8 cellular contexts compared by ENCODE assay signal in genomic region chr12:71636704-71637115, GRCh38. TPM values are rescaled to one million over a fixed set of nuclear protein-coding genes. Genes with fewer than 3 reads are reported as not detected.
DNase-seq lines count a peak whose midpoint lies in the region; ATAC-seq, FAIRE-seq and TF ChIP-seq lines count a peak whose summit lies in the region.

No MANE protein-coding gene starts in this region.

- no peak overlapping the region for H4K91ac ChIP-seq in H1 (replicated peaks; ENCODE audit: insufficient read length, low read length)

- H3K27ac ChIP-seq in DND-41 (ENCODE audit: low read length) = no peak overlapping the region
- no peak overlapping the region for H3K27ac ChIP-seq in SJCRH30
- H3K27ac ChIP-seq in H1 (ENCODE audit: low read depth, low read length) = no peak overlapping the region

- TF ChIP-seq CTCF in DND-41 (IDR thresholded peaks at IDR 0.05; ENCODE audit: borderline replicate concordance, extremely low read depth, low read length, poor library complexity, severe bottlenecking) (peak; percentile 77), H1 (IDR thresholded peaks at IDR 0.05; ENCODE audit: control extremely low read depth in 1 of 3, insufficient read depth in 1 of 3, low read depth in 1 of 3, low read length in 3 of 3) (peak in 2 of 3 experiments; percentile 62 to 78; a peak in 2 of 4 replicates)

- H2BK120ac ChIP-seq in H1 (replicated peaks; ENCODE audit: low read depth, low read length) = no peak overlapping the region

- no peak overlapping the region for H3K23ac ChIP-seq in H1 (ENCODE audit: insufficient read length)

- H3K4me3 ChIP-seq in DND-41 (ENCODE audit: low read depth in 1 of 2, low read length in 2 of 2) (no peak overlapping the region), SJCRH30 (no peak overlapping the region), H1 (ENCODE audit: extremely low read depth in 1 of 4, insufficient read depth in 2 of 4, low read depth in 3 of 4, low read length in 4 of 4) (no peak overlapping the region)

- no peak overlapping the region for H3K14ac ChIP-seq in H1 (ENCODE audit: insufficient read length)

- DNase-seq in DND-41 (no peak), NCI-H1092 (lab: John Stamatoyannopoulos, UW) (peak; percentile 36), SJCRH30 (peak; percentile 23 to 76), H1 (ENCODE audit: low read depth in 1 of 2, low spot score in 2 of 2) (no peak), myocyte (ENCODE audit: low read depth) (peak; percentile 62)
- DNase-seq in stimulated activated CD4-positive, alpha-beta T cell treated with anti-CD3 and anti-CD28 coated beads, Interleukin-4, amount 100 ng/mL, for 4 hours = no peak
- no peak for DNase-seq in activated CD8-positive, alpha-beta memory T cell treated with anti-CD3 and anti-CD28 coated beads, Interleukin-2, amount 50 U/mL, for 48 hours

- no peak overlapping the region for H4K8ac ChIP-seq in H1 (ENCODE audit: extremely low read depth, insufficient read depth, low read length)

- H2AFZ ChIP-seq in DND-41 (ENCODE audit: low read depth, low read length) (no peak overlapping the region), H1 (ENCODE audit: low read length) (no peak overlapping the region)

- TF ChIP-seq POLR2A in H1 (IDR thresholded peaks at IDR 0.05; ENCODE audit: control extremely low read depth in 1 of 2, low read depth in 2 of 2, low read length in 2 of 2) = no peak

- TF ChIP-seq EP300 in H1 (IDR thresholded peaks at IDR 0.05; ENCODE audit: borderline replicate concordance in 1 of 2, low read depth in 2 of 2, low read length in 2 of 2) = no peak

- H3K9me3 ChIP-seq in DND-41 (ENCODE audit: insufficient read depth, low read length, severe bottlenecking) = no peaks in the 10 kb centered on the region
- H3K9me3 ChIP-seq in SJCRH30 (replicated peaks) = no peaks in the 10 kb centered on the region
- no peaks in the 10 kb centered on the region for H3K9me3 ChIP-seq in H1 (ENCODE audit: insufficient read depth in 2 of 2, low read depth in 1 of 2, low read length in 1 of 2)

- no peak overlapping the region for H2BK5ac ChIP-seq in H1 (ENCODE audit: low read depth, low read length)

- H3K23me2 ChIP-seq in H1 (ENCODE audit: low read depth, low read length) = no peaks in the 10 kb centered on the region

- H3K4me1 ChIP-seq in DND-41 (ENCODE audit: insufficient read depth, low read length) = no peaks in the 10 kb centered on the region
- H3K4me1 ChIP-seq in SJCRH30 = no peaks in the 10 kb centered on the region
- no peaks in the 10 kb centered on the region for H3K4me1 ChIP-seq in H1 (replicated peaks in 1 of 4; ENCODE audit: control insufficient read depth in 3 of 4, insufficient read depth in 4 of 4, low read length in 3 of 4)

- TF ChIP-seq RAD21 in H1 (IDR thresholded peaks at IDR 0.05 in 1 of 2, conservative IDR thresholded peaks at IDR 0.05 in 1 of 2; ENCODE audit: low read depth in 2 of 2, low read length in 2 of 2) = peak; percentile 70 to 71

- no peak overlapping the region for H2BK20ac ChIP-seq in H1 (ENCODE audit: low read length)

- no peak overlapping the region for H3K4ac ChIP-seq in H1 (replicated peaks; ENCODE audit: insufficient read length, low read depth, low read length)

- H3K79me2 ChIP-seq in DND-41 (ENCODE audit: insufficient read depth, low read length) (no peaks in the 10 kb centered on the region; the same call in 1 of the 2 replicates), H1 (ENCODE audit: control insufficient read depth in 1 of 2, insufficient read depth in 2 of 2, low read length in 2 of 2) (no peaks in the 10 kb centered on the region)

- WGBS in H1 (ENCODE audit: extremely low coverage in 1 of 2, insufficient coverage in 1 of 2, insufficient read length in 1 of 2, insufficient replicate concordance in 2 of 2, low coverage in 1 of 2, low lambda C conversion rate in 2 of 2, missing lambda C conversion rate in 1 of 2), 2 experiments = 72% methylated on average over 3 of the region's 3 CpGs; no CpG with 5 or more reads in 1 of the 2 experiments

- peak; percentile 82 for FAIRE-seq in H1 (lab: Jason Lieb, UNC)

- no peak overlapping the region for H2BK15ac ChIP-seq in H1 (ENCODE audit: low read length)

- H3K27me3 ChIP-seq in DND-41 (ENCODE audit: insufficient read depth, low read length, poor library complexity) (no peaks in the 10 kb centered on the region), SJCRH30 (no peaks in the 10 kb centered on the region), H1 (replicated peaks in 1 of 4; ENCODE audit: control insufficient read depth in 3 of 4, extremely low read depth in 1 of 4, insufficient read depth in 3 of 4, low read length in 3 of 4) (no peaks in the 10 kb centered on the region)

- H3K4me2 ChIP-seq in DND-41 (ENCODE audit: insufficient read depth, low read length) (no peak overlapping the region), H1 (ENCODE audit: insufficient read depth in 1 of 2, low read depth in 2 of 2, low read length in 2 of 2) (no peak overlapping the region)

- H3K79me1 ChIP-seq in H1 (ENCODE audit: low read depth, low read length) = no peaks in the 10 kb centered on the region

- POLR2A ChIA-PET in H1 (lab: Charles Lee; ENCODE audit: partially characterized antibody) = interaction anchor here (1.0 to 1.2 kb wide), 3 partner anchors 9 to 113 kb away, joined by 3 read pairs; no protein-coding TSS in a partner anchor

- CTCF ChIA-PET in H1 (lab: Charles Lee; ENCODE audit: partially characterized antibody) = interaction anchor here (0.6 to 3.1 kb wide), 27 partner anchors 9 to 499 kb away, joined by 3 to 24 read pairs (median 4); partner anchors contain the start of gene TMEM19

- H2AK5ac ChIP-seq in H1 (ENCODE audit: low read depth, low read length) = no peak overlapping the region

- no peak overlapping the region for H4K5ac ChIP-seq in H1 (ENCODE audit: insufficient read length, low read depth, low read length)

- H2BK12ac ChIP-seq in H1 (ENCODE audit: low read depth, low read length) = no peak overlapping the region

- H4K20me1 ChIP-seq in DND-41 (ENCODE audit: insufficient read depth, low read length) (peaks cover 3% of the 10 kb centered on the region; the same call in 1 of the 2 replicates), H1 (replicated peaks in 1 of 2; ENCODE audit: control insufficient read depth in 1 of 2, insufficient read depth in 2 of 2, low read length in 2 of 2) (peaks cover 0 to 3% of the 10 kb centered on the region in 2 experiments)

- no peak overlapping the region for H3K56ac ChIP-seq in H1 (replicated peaks; ENCODE audit: insufficient read length, low read depth, low read length)

- H3K9ac ChIP-seq in DND-41 (ENCODE audit: low read depth, low read length) (no peak overlapping the region), H1 (replicated peaks in 1 of 4; ENCODE audit: extremely low read depth in 1 of 4, low read depth in 3 of 4, low read length in 3 of 4) (no peak overlapping the region)

- H3K36me3 ChIP-seq in DND-41 (ENCODE audit: insufficient read depth, low read length) (peaks cover 87% of the 10 kb centered on the region), SJCRH30 (peaks cover 80% of the 10 kb centered on the region), H1 (ENCODE audit: control insufficient read depth in 2 of 4, insufficient read depth in 4 of 4, low read length in 3 of 4) (peaks cover 6 to 61% (median 46%) of the 10 kb centered on the region in 4 experiments)

- ATAC-seq in DND-41 (ENCODE audit: insufficient read depth, low read depth) (peak; percentile 75), GM21619 (IDR thresholded peaks at IDR 0.05; ENCODE audit: unreplicated experiment) (peak; percentile 49)

- H3K18ac ChIP-seq in H1 (ENCODE audit: extremely low read depth, low read length) = no peak overlapping the region

TF ChIP-seq in H1, 55 proteins besides CTCF, POLR2A, EP300 and RAD21 (continues in another document):
- TF ChIP-seq BRCA1 (IDR thresholded peaks at IDR 0.05; ENCODE audit: low read depth, low read length) = no peak

RNA-seq across cellular contexts. Expression of gene ZFC3H1, which starts 26.9 kb away (rescaled TPM):
- 15.4 and 24.5 TPM in 2 replicates for total RNA-seq in SJCRH30 (2014; rRNA removed; shearing (Covaris generic))
- 29.7 and 32.4 TPM in 2 replicates for total RNA-seq in H1 (2021; fragmentation: NEBNext Ultra II Directional; extraction: Animal tissue kit (Norgen Biotek cat#: 25700))
- polyA plus RNA-seq in H1 (2011; rRNA removed) = 11.5 and 20.0 TPM in 2 replicates
- 19.2 TPM for polyA plus RNA-seq in H1 (2011; cell fraction: cytosol; rRNA removed)
- polyA plus RNA-seq in H1 (2011; cell fraction: nucleus; rRNA removed) = 17.2 TPM
- 8.5 to 27.7 TPM (median 12.1 TPM) in 4 replicates for polyA plus RNA-seq in H1 (2012, experiment 1 of 2)
- polyA plus RNA-seq in H1 (2012, experiment 2 of 2) = 1.4 TPM
- 27.1 TPM for polyA plus RNA-seq in H1 (2013, experiment 1 of 2)
- 25.3 TPM for polyA plus RNA-seq in H1 (2013, experiment 2 of 2)
- 16.9 and 21.8 TPM in 2 replicates for polyA minus RNA-seq in H1 (2011; rRNA and poly(A)+ RNA removed)
- polyA minus RNA-seq in H1 (2011; cell fraction: cytosol; rRNA and poly(A)+ RNA removed) = 10.3 TPM
- polyA minus RNA-seq in H1 (2011; cell fraction: nucleus; rRNA and poly(A)+ RNA removed) = 68.2 TPM
- total RNA-seq in myocyte = 16.7 and 24.9 TPM in 2 replicates
- 17.0 TPM for polyA plus RNA-seq in myocyte (2012)

RNA-seq across cellular contexts. Expression of gene THAP2, which starts 27.4 kb away (rescaled TPM):
- 5.6 and 7.2 TPM in 2 replicates for total RNA-seq in SJCRH30 (2014; rRNA removed; shearing (Covaris generic))
- total RNA-seq in H1 (2021; fragmentation: NEBNext Ultra II Directional; extraction: Animal tissue kit (Norgen Biotek cat#: 25700)) = 5.3 and 6.8 TPM in 2 replicates
- 1.2 and 1.8 TPM in 2 replicates for polyA plus RNA-seq in H1 (2011; rRNA removed)
- 2.6 TPM for polyA plus RNA-seq in H1 (2011; cell fraction: cytosol; rRNA removed)
- 1.3 TPM for polyA plus RNA-seq in H1 (2011; cell fraction: nucleus; rRNA removed)
- polyA plus RNA-seq in H1 (2012, experiment 1 of 2) = 1.7 to 8.3 TPM (median 1.9 TPM) in 4 replicates
- 1.2 TPM for polyA plus RNA-seq in H1 (2012, experiment 2 of 2)
- polyA plus RNA-seq in H1 (2013, experiment 1 of 2) = 5.3 TPM
- polyA plus RNA-seq in H1 (2013, experiment 2 of 2) = 6.1 TPM
- 2.3 and 3.2 TPM in 2 replicates for polyA minus RNA-seq in H1 (2011; rRNA and poly(A)+ RNA removed)
- 0.88 TPM for polyA minus RNA-seq in H1 (2011; cell fraction: cytosol; rRNA and poly(A)+ RNA removed)
- polyA minus RNA-seq in H1 (2011; cell fraction: nucleus; rRNA and poly(A)+ RNA removed) = 7.4 TPM
- total RNA-seq in myocyte = 10.6 and 11.8 TPM in 2 replicates
- polyA plus RNA-seq in myocyte (2012) = 3.8 TPM

RNA-seq across cellular contexts. Expression of gene TMEM19, which starts 49.2 kb away (rescaled TPM):
- total RNA-seq in SJCRH30 (2014; rRNA removed; shearing (Covaris generic)) = 31.8 and 34.6 TPM in 2 replicates
- 12.6 and 14.7 TPM in 2 replicates for total RNA-seq in H1 (2021; fragmentation: NEBNext Ultra II Directional; extraction: Animal tissue kit (Norgen Biotek cat#: 25700))
- polyA plus RNA-seq in H1 (2011; rRNA removed) = 8.6 and 19.1 TPM in 2 replicates
- 9.5 TPM for polyA plus RNA-seq in H1 (2011; cell fraction: cytosol; rRNA removed)
- polyA plus RNA-seq in H1 (2011; cell fraction: nucleus; rRNA removed) = 3.1 TPM
- 10.6 to 16.8 TPM (median 14.3 TPM) in 4 replicates for polyA plus RNA-seq in H1 (2012, experiment 1 of 2)
- 5.6 TPM for polyA plus RNA-seq in H1 (2012, experiment 2 of 2)
- 10.2 TPM for polyA plus RNA-seq in H1 (2013, experiment 1 of 2)
- 10.9 TPM for polyA plus RNA-seq in H1 (2013, experiment 2 of 2)
- polyA minus RNA-seq in H1 (2011; rRNA and poly(A)+ RNA removed) = 18.1 and 18.9 TPM in 2 replicates
- polyA minus RNA-seq in H1 (2011; cell fraction: cytosol; rRNA and poly(A)+ RNA removed) = 9.2 TPM
- 17.4 TPM for polyA minus RNA-seq in H1 (2011; cell fraction: nucleus; rRNA and poly(A)+ RNA removed)
- total RNA-seq in myocyte = 44.0 and 55.0 TPM in 2 replicates
- 25.9 TPM for polyA plus RNA-seq in myocyte (2012)

Comparison
In these comparisons a context has a peak if more than half of its experiments do, and no peak if none do; other contexts are left out.
1. DNase-seq: peak in NCI-H1092 (single experiment), SJCRH30 (2 of 2) and myocyte (single experiment); none in DND-41 (single experiment), H1 (0 of 2), stimulated activated CD4-positive, alpha-beta T cell treated with anti-CD3 and anti-CD28 coated beads, Interleukin-4, amount 100 ng/mL, for 4 hours (0 of 2) and activated CD8-positive, alpha-beta memory T cell treated with anti-CD3 and anti-CD28 coated beads, Interleukin-2, amount 50 U/mL, for 48 hours (single experiment).